9 cellular contexts compared by ENCODE assay signal in genomic region chr22:40525250-40525884, GRCh38.
DNase-seq lines count a peak whose midpoint lies in the region; ATAC-seq, FAIRE-seq and TF ChIP-seq lines count a peak whose summit lies in the region.
"Had no signal": no experiment of that assay in that cellular context is flagged by ENCODE, and none has a peak within 500 bp of the region (broad histone marks: within the 10 kb centered on the region; RNA-seq: fewer than 3 reads in every experiment).

No MANE protein-coding gene starts in this region.

- H3K27me3 Mint-ChIP-seq in T-helper 17 cell = no peaks in the 10 kb centered on the region

- H3K4me3 Mint-ChIP-seq in T-helper 17 cell = no peak overlapping the region

- ATAC-seq in T-helper 17 cell = peak; percentile 79

- no peak for FAIRE-seq in keratinocyte (lab: Jason Lieb, UNC)

- no peak overlapping the region for H3K4me3 ChIP-seq in adipocyte (ENCODE audit: low read length)
- H3K4me3 ChIP-seq in keratinocyte (ENCODE audit: control insufficient read depth in 2 of 3, extremely low read depth in 1 of 3, insufficient read depth in 2 of 3, low read depth in 1 of 3, low read length in 3 of 3) = no peak overlapping the region
- H3K4me3 ChIP-seq: BLaER1 treated with 17β-estradiol and CSF1 and Interleukin-3, amounts not matched to agents 10 nM and 100 nM had no signal

- peak overlapping the region; percentile 77 for H3K27ac Mint-ChIP-seq in T-helper 17 cell

- no peak overlapping the region for H2AFZ ChIP-seq in keratinocyte (ENCODE audit: control insufficient read depth, low read length)

- H3K27me3 ChIP-seq in adipocyte (replicated peaks; ENCODE audit: control insufficient read depth, insufficient read depth, low read length) (no peaks in the 10 kb centered on the region), keratinocyte (ENCODE audit: control insufficient read depth, extremely low read depth, insufficient read depth, low read length) (no peaks in the 10 kb centered on the region)

- H3K4me1 ChIP-seq in adipocyte (ENCODE audit: control insufficient read depth, insufficient read depth, low read length) (peaks cover 23% of the 10 kb centered on the region), keratinocyte (ENCODE audit: control insufficient read depth, extremely low read depth, insufficient read depth, low read length) (peaks cover 15% of the 10 kb centered on the region)

- H3K9me3 ChIP-seq in T-helper 17 cell (ENCODE audit: control insufficient read depth, low read length, poor library complexity, severe bottlenecking) (no peaks in the 10 kb centered on the region), adipocyte (ENCODE audit: control insufficient read depth, low read length) (no peaks in the 10 kb centered on the region), keratinocyte (ENCODE audit: control insufficient read depth, low read depth, low read length) (no peaks in the 10 kb centered on the region)

- no peak overlapping the region for H3K27ac ChIP-seq in keratinocyte (ENCODE audit: control insufficient read depth, insufficient read depth, low read length)
- H3K27ac ChIP-seq: BLaER1 treated with 17β-estradiol and CSF1 and Interleukin-3, amounts not matched to agents 10 nM and 100 nM had no signal

- H3K4me2 ChIP-seq in keratinocyte (ENCODE audit: control insufficient read depth, extremely low read depth, insufficient read depth, low read depth, low read length) = no peak overlapping the region
- H3K4me2 ChIP-seq: BLaER1 treated with 17β-estradiol and CSF1 and Interleukin-3, amounts not matched to agents 10 nM and 100 nM had no signal

- dilution Hi-C loops in keratinocyte (cut with MboI; ENCODE audit: extremely low pct_ligation_motif_present, low sequenced_read_pairs) = loop anchor here (25.0 kb wide), 1 partner anchor 112 kb away; the partner anchor contains the start of gene MRTFA

- H3K36me3 ChIP-seq in adipocyte (ENCODE audit: control insufficient read depth, insufficient read depth, low read length, severe bottlenecking) (no peaks in the 10 kb centered on the region), keratinocyte (ENCODE audit: control insufficient read depth in 2 of 2, extremely low read depth in 1 of 2, insufficient read depth in 2 of 2, low read length in 2 of 2) (peaks cover 5 to 11% of the 10 kb centered on the region in 2 experiments)

- H3K79me2 ChIP-seq in keratinocyte (ENCODE audit: control insufficient read depth, insufficient read depth, low read length) = peaks cover 62% of the 10 kb centered on the region

- DNase-seq in DMS53 (lab: John Stamatoyannopoulos, UW) (peak; percentile 42), DMS53 treated with DMSO at 0.1 percent for 48 hours (lab: John Stamatoyannopoulos, UW; ENCODE audit: unreplicated experiment) (no peak), T-helper 17 cell (peak; percentile 49 to 71 (median 52)), adipocyte (ENCODE audit: low read depth) (peak; percentile 75), keratinocyte (ENCODE audit: low read depth, low spot score) (no peak), SHP77 treated with DMSO at 0.1 percent for 48 hours (lab: John Stamatoyannopoulos, UW) (no peak), germinal center (ENCODE audit: low spot score) (no peak)
- DNase-seq in stimulated activated CD4-positive, alpha-beta T cell treated with anti-CD3 and anti-CD28 coated beads, TNF-alpha, amount 100 ng/mL, for 24 hours (ENCODE audit: low read depth in 3 of 3) = peak; percentile 51 to 64 (median 51)

- H3K36me3 Mint-ChIP-seq in T-helper 17 cell (ENCODE audit: low read depth) = no peaks in the 10 kb centered on the region

- H3K9ac ChIP-seq in adipocyte (ENCODE audit: low read length) (no peak overlapping the region), keratinocyte (ENCODE audit: control insufficient read depth, extremely low read depth, insufficient read depth, low read length) (no peak overlapping the region)
- H3K9ac ChIP-seq: BLaER1 treated with 17β-estradiol and CSF1 and Interleukin-3, amounts not matched to agents 10 nM and 100 nM had no signal

- peaks cover 27% of the 10 kb centered on the region for H3K4me1 Mint-ChIP-seq in T-helper 17 cell

- TF ChIP-seq CTCF in keratinocyte (optimal IDR thresholded peaks at IDR 0.05 in 1 of 3, IDR thresholded peaks at IDR 0.05 in 1 of 3, conservative IDR thresholded peaks at IDR 0.05 in 1 of 3; ENCODE audit: extremely low read depth in 1 of 3, insufficient read depth in 2 of 3, low read length in 3 of 3) = peak; percentile 55 to 64 (median 62)

- H4K20me1 ChIP-seq in keratinocyte (ENCODE audit: control insufficient read depth, extremely low read depth, insufficient read depth, low read length) = no peaks in the 10 kb centered on the region

- H3K9me1 ChIP-seq in keratinocyte (ENCODE audit: control insufficient read depth, extremely low read depth, insufficient read depth, low read length) = no peaks in the 10 kb centered on the region

Comparison
In these comparisons a context has a peak if more than half of its experiments do, and no peak if none do; other contexts are left out.
1. DNase-seq: peak in DMS53 (single experiment), T-helper 17 cell (3 of 3), adipocyte (single experiment) and stimulated activated CD4-positive, alpha-beta T cell treated with anti-CD3 and anti-CD28 coated beads, TNF-alpha, amount 100 ng/mL, for 24 hours (3 of 3); none in DMS53 treated with DMSO at 0.1 percent for 48 hours (single experiment), keratinocyte (single experiment), SHP77 treated with DMSO at 0.1 percent for 48 hours (single experiment) and germinal center (single experiment).